ENCODE assay signal across 20 cellular contexts in genomic region chr11:84106560-84106959, GRCh38.
DNase-seq lines count a peak whose midpoint lies in the region; ATAC-seq, FAIRE-seq and TF ChIP-seq lines count a peak whose summit lies in the region.
"Had no signal": no experiment of that assay in that cellular context is flagged by ENCODE, and none has a peak within 500 bp of the region (broad histone marks: within the 10 kb centered on the region; RNA-seq: fewer than 3 reads in every experiment).

No MANE protein-coding gene starts in this region.

- CTCF ChIA-PET in HepG2 (lab: Yijun Ruan, JAX; ENCODE audit: low intra/inter-chr PET ratio, low total read pairs) = no interaction called here

- no peak overlapping the region for H2AFZ ChIP-seq in HepG2 (ENCODE audit: low read length)

- TF ChIP-seq POLR2A in HepG2 (IDR thresholded peaks at IDR 0.05; ENCODE audit: insufficient read depth in 1 of 2, low read depth in 2 of 2, low read length in 2 of 2) = no peak

- TF ChIP-seq RAD21 in HepG2 (CRISPR knock-in tag; IDR thresholded peaks at IDR 0.05) = no peak

- POLR2A ChIA-PET in HepG2 (lab: Yijun Ruan, JAX) = no interaction called here

- H3K27me3 ChIP-seq in HepG2 (ENCODE audit: control insufficient read depth in 1 of 2, insufficient read depth in 2 of 2, low read length in 2 of 2) (no peaks in the 10 kb centered on the region), right atrium auricular region (no peaks in the 10 kb centered on the region)
- H3K27me3 ChIP-seq: BLaER1 treated with 17β-estradiol and CSF1 and Interleukin-3, amounts not matched to agents 10 nM and 100 nM had no signal

- no peak overlapping the region for H3K9ac ChIP-seq in HepG2 (ENCODE audit: insufficient read depth, low read depth, low read length)
- H3K9ac ChIP-seq: BLaER1 treated with 17β-estradiol and CSF1 and Interleukin-3, amounts not matched to agents 10 nM and 100 nM; SK-N-SH had no signal

- BruUV-seq in HepG2 (replicated peaks; lab: Mats Ljungman, UMichigan) = no TSS peak

- H3K4me3 ChIP-seq in HepG2 (replicated peaks in 1 of 3; ENCODE audit: insufficient read depth in 1 of 3, low read depth in 2 of 3, low read length in 3 of 3) = no peak overlapping the region
- no peak overlapping the region for H3K4me3 ChIP-seq in right atrium auricular region
- H3K4me3 ChIP-seq: A549; BLaER1 treated with 17β-estradiol and CSF1 and Interleukin-3, amounts not matched to agents 10 nM and 100 nM had no signal

- TF ChIP-seq CTCF in HepG2 (CRISPR knock-in tag; IDR thresholded peaks at IDR 0.05) (no peak), right atrium auricular region (IDR thresholded peaks at IDR 0.05) (no peak)

- ATAC-seq in HepG2 = no peak
- ATAC-seq in HG03460 (IDR thresholded peaks at IDR 0.05; ENCODE audit: unreplicated experiment) = no peak
- ATAC-seq: A549, Panc1, T-cell had no signal

- H3K79me2 ChIP-seq in HepG2 (ENCODE audit: insufficient read depth, low read length) = no peaks in the 10 kb centered on the region

- H3K36me3 ChIP-seq in HepG2 (replicated peaks in 1 of 2; ENCODE audit: control insufficient read depth in 1 of 2, insufficient read depth in 2 of 2, low read length in 2 of 2) (no peaks in the 10 kb centered on the region), right atrium auricular region (no peaks in the 10 kb centered on the region)
- H3K36me3 ChIP-seq: BLaER1 treated with 17β-estradiol and CSF1 and Interleukin-3, amounts not matched to agents 10 nM and 100 nM had no signal

- H3K27ac ChIP-seq in HepG2 (ENCODE audit: extremely low read length, insufficient read depth, low read length) = no peak overlapping the region
- no peak overlapping the region for H3K27ac ChIP-seq in right atrium auricular region
- H3K27ac ChIP-seq: A549; BLaER1 treated with 17β-estradiol and CSF1 and Interleukin-3, amounts not matched to agents 10 nM and 100 nM had no signal

- in situ Hi-C loops in HepG2 (cut with HindIII; ENCODE audit: extremely low pct_ligation_motif_present, low pct_unique_long_range_greater_than_20kb) = no loop called here

- intact Hi-C loops in HepG2 (cut with micrococcal nuclease; ENCODE audit: unreplicated experiment) = no loop called here

- H3K4me1 ChIP-seq in HepG2 (ENCODE audit: insufficient read depth, low read length) = 0 out of 2 replicates have a peak, but pooled peaks cover 6% of the 10 kb centered on the region
- no peaks in the 10 kb centered on the region for H3K4me1 ChIP-seq in right atrium auricular region
- H3K4me1 ChIP-seq: A549; BLaER1 treated with 17β-estradiol and CSF1 and Interleukin-3, amounts not matched to agents 10 nM and 100 nM had no signal

- DNase-seq in SHP77 treated with DMSO at 0.1 percent for 48 hours (lab: John Stamatoyannopoulos, UW) (peak; percentile 5), SHP77 (lab: John Stamatoyannopoulos, UW) (no peak), NCI-H69 (lab: John Stamatoyannopoulos, UW) (peak; percentile 26), HepG2 (ENCODE audit: low spot score) (peak; percentile 1), right atrium auricular region (ENCODE audit: low spot score) (no peak), activated T-cell treated with anti-CD3 and anti-CD28 coated beads for 4 hours (no peak)
- DNase-seq in activated CD4-positive, alpha-beta T cell treated with anti-CD3 and anti-CD28 coated beads, Interleukin-2, amount 50 U/mL, for 1 hour = no peak
- DNase-seq: CD8-positive, alpha-beta memory T cell; EL; HCEC 1CT; KG1; NCI-H1048; NCI-H187; NCI-H748 treated with DMSO at 0.1 percent for 48 hours; SK-N-SH; T-cell had no signal

- H3K4me2 ChIP-seq in HepG2 (ENCODE audit: low read depth, low read length) = no peak overlapping the region
- H3K4me2 ChIP-seq: A549; BLaER1 treated with 17β-estradiol and CSF1 and Interleukin-3, amounts not matched to agents 10 nM and 100 nM; SK-N-SH had no signal

- no peaks in the 10 kb centered on the region for H3K9me3 ChIP-seq in HepG2 (ENCODE audit: low read length)
- H3K9me3 ChIP-seq in right atrium auricular region = no peaks in the 10 kb centered on the region
- H3K9me3 ChIP-seq: A549, SK-N-SH had no signal

- TF ChIP-seq EP300 in HepG2 (IDR thresholded peaks at IDR 0.05; ENCODE audit: low read depth in 2 of 2, low read length in 2 of 2) = no peak
- TF ChIP-seq EP300 in HepG2 (CRISPR knock-in tag; IDR thresholded peaks at IDR 0.05; ENCODE audit: borderline replicate concordance) = no peak

- no peaks in the 10 kb centered on the region for H4K20me1 ChIP-seq in HepG2 (ENCODE audit: insufficient read depth, low read length)
- H4K20me1 ChIP-seq: BLaER1 treated with 17β-estradiol and CSF1 and Interleukin-3, amounts not matched to agents 10 nM and 100 nM had no signal

- no peak for FAIRE-seq in HepG2 (lab: Jason Lieb, UNC)
- FAIRE-seq: A549 had no signal

TF ChIP-seq in HepG2, 621 proteins besides CTCF, POLR2A, EP300 and RAD21:
- TF ChIP-seq TAF15 (IDR thresholded peaks at IDR 0.05; ENCODE audit: low read depth, low read length, poor library complexity, severe bottlenecking) (no peak), ZNF644 (CRISPR knock-in tag; IDR thresholded peaks at IDR 0.05; ENCODE audit: low read depth) (no peak), ZNF816 (CRISPR knock-in tag; IDR thresholded peaks at IDR 0.05; ENCODE audit: borderline replicate concordance) (no peak), ZNF292 (CRISPR knock-in tag; IDR thresholded peaks at IDR 0.05; ENCODE audit: borderline replicate concordance, low read depth) (no peak), ESRRA (CRISPR knock-in tag; IDR thresholded peaks at IDR 0.05; ENCODE audit: low read depth) (no peak), PRPF4 (IDR thresholded peaks at IDR 0.05; ENCODE audit: low read depth, low read length, poor library complexity, severe bottlenecking) (no peak), MXI1 (IDR thresholded peaks at IDR 0.05; ENCODE audit: borderline replicate concordance, low read depth, low read length) (no peak), ZNF253 (CRISPR knock-in tag; IDR thresholded peaks at IDR 0.05; ENCODE audit: borderline replicate concordance) (no peak), TBX3 (IDR thresholded peaks at IDR 0.05; ENCODE audit: borderline replicate concordance) (no peak), SOX6 (IDR thresholded peaks at IDR 0.05) (no peak), SOX6 (CRISPR knock-in tag; IDR thresholded peaks at IDR 0.05) (no peak), TCF12 (IDR thresholded peaks at IDR 0.05) (no peak), TCF12 (CRISPR knock-in tag; IDR thresholded peaks at IDR 0.05) (no peak), BHLHE40 (IDR thresholded peaks at IDR 0.05; ENCODE audit: low read length) (no peak), SALL2 (CRISPR knock-in tag; IDR thresholded peaks at IDR 0.05) (no peak), TCF7 (IDR thresholded peaks at IDR 0.05; ENCODE audit: low read depth) (no peak)
- TF ChIP-seq, protein P1, sequence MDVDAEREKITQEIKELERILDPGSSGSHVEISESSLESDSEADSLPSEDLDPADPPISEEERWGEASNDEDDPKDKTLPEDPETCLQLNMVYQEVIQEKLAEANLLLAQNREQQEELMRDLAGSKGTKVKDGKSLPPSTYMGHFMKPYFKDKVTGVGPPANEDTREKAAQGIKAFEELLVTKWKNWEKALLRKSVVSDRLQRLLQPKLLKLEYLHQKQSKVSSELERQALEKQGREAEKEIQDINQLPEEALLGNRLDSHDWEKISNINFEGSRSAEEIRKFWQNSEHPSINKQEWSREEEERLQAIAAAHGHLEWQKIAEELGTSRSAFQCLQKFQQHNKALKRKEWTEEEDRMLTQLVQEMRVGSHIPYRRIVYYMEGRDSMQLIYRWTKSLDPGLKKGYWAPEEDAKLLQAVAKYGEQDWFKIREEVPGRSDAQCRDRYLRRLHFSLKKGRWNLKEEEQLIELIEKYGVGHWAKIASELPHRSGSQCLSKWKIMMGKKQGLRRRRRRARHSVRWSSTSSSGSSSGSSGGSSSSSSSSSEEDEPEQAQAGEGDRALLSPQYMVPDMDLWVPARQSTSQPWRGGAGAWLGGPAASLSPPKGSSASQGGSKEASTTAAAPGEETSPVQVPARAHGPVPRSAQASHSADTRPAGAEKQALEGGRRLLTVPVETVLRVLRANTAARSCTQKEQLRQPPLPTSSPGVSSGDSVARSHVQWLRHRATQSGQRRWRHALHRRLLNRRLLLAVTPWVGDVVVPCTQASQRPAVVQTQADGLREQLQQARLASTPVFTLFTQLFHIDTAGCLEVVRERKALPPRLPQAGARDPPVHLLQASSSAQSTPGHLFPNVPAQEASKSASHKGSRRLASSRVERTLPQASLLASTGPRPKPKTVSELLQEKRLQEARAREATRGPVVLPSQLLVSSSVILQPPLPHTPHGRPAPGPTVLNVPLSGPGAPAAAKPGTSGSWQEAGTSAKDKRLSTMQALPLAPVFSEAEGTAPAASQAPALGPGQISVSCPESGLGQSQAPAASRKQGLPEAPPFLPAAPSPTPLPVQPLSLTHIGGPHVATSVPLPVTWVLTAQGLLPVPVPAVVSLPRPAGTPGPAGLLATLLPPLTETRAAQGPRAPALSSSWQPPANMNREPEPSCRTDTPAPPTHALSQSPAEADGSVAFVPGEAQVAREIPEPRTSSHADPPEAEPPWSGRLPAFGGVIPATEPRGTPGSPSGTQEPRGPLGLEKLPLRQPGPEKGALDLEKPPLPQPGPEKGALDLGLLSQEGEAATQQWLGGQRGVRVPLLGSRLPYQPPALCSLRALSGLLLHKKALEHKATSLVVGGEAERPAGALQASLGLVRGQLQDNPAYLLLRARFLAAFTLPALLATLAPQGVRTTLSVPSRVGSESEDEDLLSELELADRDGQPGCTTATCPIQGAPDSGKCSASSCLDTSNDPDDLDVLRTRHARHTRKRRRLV (CRISPR knock-in tag; IDR thresholded peaks at IDR 0.05) = no peak
- TF ChIP-seq, protein P2, sequence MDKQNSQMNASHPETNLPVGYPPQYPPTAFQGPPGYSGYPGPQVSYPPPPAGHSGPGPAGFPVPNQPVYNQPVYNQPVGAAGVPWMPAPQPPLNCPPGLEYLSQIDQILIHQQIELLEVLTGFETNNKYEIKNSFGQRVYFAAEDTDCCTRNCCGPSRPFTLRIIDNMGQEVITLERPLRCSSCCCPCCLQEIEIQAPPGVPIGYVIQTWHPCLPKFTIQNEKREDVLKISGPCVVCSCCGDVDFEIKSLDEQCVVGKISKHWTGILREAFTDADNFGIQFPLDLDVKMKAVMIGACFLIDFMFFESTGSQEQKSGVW (CRISPR knock-in tag; IDR thresholded peaks at IDR 0.05; ENCODE audit: borderline replicate concordance) = no peak

Comparison
In these comparisons a context has a peak if more than half of its experiments do, and no peak if none do; other contexts are left out.
1. DNase-seq: peak in SHP77 treated with DMSO at 0.1 percent for 48 hours (single experiment), NCI-H69 (single experiment) and HepG2 (single experiment); none in SHP77 (0 of 2), activated CD4-positive, alpha-beta T cell treated with anti-CD3 and anti-CD28 coated beads, Interleukin-2, amount 50 U/mL, for 1 hour (single experiment), right atrium auricular region (single experiment) and activated T-cell treated with anti-CD3 and anti-CD28 coated beads for 4 hours (single experiment).